In the genomic region with DNA sequence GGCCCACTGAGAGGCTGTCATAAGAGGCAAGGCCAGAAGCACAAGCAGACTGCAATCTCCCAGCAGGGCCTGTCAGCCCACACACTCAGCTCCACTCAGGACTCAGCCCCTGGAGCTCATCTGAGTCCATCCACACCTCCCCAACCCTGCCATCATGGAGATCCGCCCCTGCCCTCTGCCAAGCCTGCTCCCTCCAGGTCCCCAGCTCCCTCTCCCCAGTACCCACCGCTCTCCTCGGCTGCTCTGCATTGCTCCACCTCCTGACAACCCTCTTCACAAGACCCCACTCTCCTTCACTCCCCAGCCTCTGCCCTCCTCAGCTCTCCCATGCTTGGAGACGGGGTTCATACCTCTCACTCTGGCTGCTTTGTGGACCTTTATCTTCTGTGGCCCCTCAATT, we compare ENCODE assay signal across 25 cellular contexts. TPM values are rescaled to one million over a fixed set of nuclear protein-coding genes. Genes with fewer than 3 reads are reported as not detected.
DNase-seq lines count a peak whose midpoint lies in the region; ATAC-seq lines count a peak whose summit lies in the region.
"Had no signal": no experiment of that assay in that cellular context is flagged by ENCODE, and none has a peak within 500 bp of the region (broad histone marks: within the 10 kb centered on the region; RNA-seq: fewer than 3 reads in every experiment).

No MANE protein-coding gene starts in this region.

- 98 to 100% methylated on average over 4 of the region's 4 CpGs for WGBS in aorta, 2 donors

- no peaks in the 10 kb centered on the region for H3K27me3 ChIP-seq in aorta (ENCODE audit: control insufficient read depth in 1 of 2, insufficient read depth in 2 of 2, low read length in 1 of 2)
- H3K27me3 ChIP-seq: SJSA1 had no signal

- H3K4me1 Mint-ChIP-seq in T-helper 17 cell, result peaks cover 14% of the 10 kb centered on the region
- H3K4me1 Mint-ChIP-seq in dendritic cell treated with granulocyte-macrophage colony-stimulating factor and Interleukin-4, amounts not matched to agents 40 ng/mL and 50 ng/mL, for 4 days (ENCODE audit: low read depth), result peaks cover 5% of the 10 kb centered on the region

- no peaks in the 10 kb centered on the region for H3K36me3 ChIP-seq in aorta (ENCODE audit: control insufficient read depth in 1 of 2, insufficient read depth in 2 of 2, low read length in 1 of 2)

- no peak overlapping the region for H3K27ac ChIP-seq in aorta (ENCODE audit: low read depth in 1 of 2, low read length in 2 of 2)
- H3K27ac ChIP-seq: A549, SJSA1 had no signal

- H3K27me3 Mint-ChIP-seq in T-helper 17 cell, result no peaks in the 10 kb centered on the region
- no peaks in the 10 kb centered on the region for H3K27me3 Mint-ChIP-seq in dendritic cell treated with granulocyte-macrophage colony-stimulating factor and Interleukin-4, amounts not matched to agents 40 ng/mL and 50 ng/mL, for 4 days

- H3K9me3 Mint-ChIP-seq in dendritic cell treated with granulocyte-macrophage colony-stimulating factor and Interleukin-4, amounts not matched to agents 40 ng/mL and 50 ng/mL, for 4 days, result no peaks in the 10 kb centered on the region
- H3K9me3 Mint-ChIP-seq: CD8-positive, alpha-beta T cell; GM23338; HFFc6 had no signal

- H3K36me3 Mint-ChIP-seq in T-helper 17 cell (ENCODE audit: low read depth), result no peaks in the 10 kb centered on the region
- H3K36me3 Mint-ChIP-seq in dendritic cell treated with granulocyte-macrophage colony-stimulating factor and Interleukin-4, amounts not matched to agents 40 ng/mL and 50 ng/mL, for 4 days (ENCODE audit: low read depth), result peaks cover 18% of the 10 kb centered on the region
- H3K36me3 Mint-ChIP-seq: CD8-positive, alpha-beta T cell had no signal

- no peaks in the 10 kb centered on the region for H3K4me1 ChIP-seq in aorta (ENCODE audit: control insufficient read depth in 1 of 2, insufficient read depth in 2 of 2, low read length in 2 of 2)
- H3K4me1 ChIP-seq: A549, Caco-2, HAP-1 had no signal

- intact Hi-C loops in left ventricle myocardium superior (cut with micrococcal nuclease) (no loop called here), Right ventricle myocardium inferior (cut with DNase I) (loop anchor here (5.0 kb wide), 1 partner anchor 201 kb away; a partner anchor contains a TSS), aorta (cut with DNase I) (loop anchor here (1.0 to 5.0 kb wide), 2 partner anchors 86 to 141 kb away; a partner anchor contains a TSS)
- intact Hi-C loops in dendritic cell treated with granulocyte-macrophage colony-stimulating factor and Interleukin-4, amounts not matched to agents 40 ng/mL and 50 ng/mL, for 4 days (cut with micrococcal nuclease), result no loop called here

- H3K4me3 Mint-ChIP-seq in T-helper 17 cell, result no peak overlapping the region
- no peak overlapping the region for H3K4me3 Mint-ChIP-seq in dendritic cell treated with granulocyte-macrophage colony-stimulating factor and Interleukin-4, amounts not matched to agents 40 ng/mL and 50 ng/mL, for 4 days
- H3K4me3 Mint-ChIP-seq: CD8-positive, alpha-beta T cell; GM23338; HFFc6 had no signal

- peak; percentile 13 for DNase-seq in left ventricle myocardium superior
- DNase-seq in Right ventricle myocardium inferior (ENCODE audit: missing footprints), result no peak
- no peak for DNase-seq in T-helper 17 cell
- DNase-seq in aorta, result peak; percentile 41 to 65
- DNase-seq in germinal center (ENCODE audit: low spot score), result no peak
- DNase-seq: AML-193; C1 segment of cervical spinal cord; Caco-2; CD8-positive, alpha-beta T cell; HFFc6; Karpas-422; NCI-H1092 treated with DMSO at 0.1 percent for 48 hours; NCI-H1436 treated with DMSO at 0.1 percent for 48 hours; NCI-H187 treated with DMSO at 0.1 percent for 48 hours; NCI-H446; NCI-H524 treated with DMSO at 0.1 percent for 48 hours; NCI-H774; PC-3; Right ventricle myocardium superior had no signal

- H3K4me3 ChIP-seq in aorta (ENCODE audit: low read length in 2 of 2), result no peak overlapping the region
- H3K4me3 ChIP-seq: A549, GM23338, HAP-1, SJSA1 had no signal

- ATAC-seq in left ventricle myocardium superior, result no peak
- no peak for ATAC-seq in Right ventricle myocardium inferior
- no peak for ATAC-seq in T-helper 17 cell
- ATAC-seq in aorta (ENCODE audit: low FRiP score), result no peak
- ATAC-seq in GM19467 (IDR thresholded peaks at IDR 0.05; ENCODE audit: unreplicated experiment), result no peak
- ATAC-seq: PC-3 had no signal

- H3K9me3 ChIP-seq in T-helper 17 cell (ENCODE audit: control insufficient read depth, low read length, poor library complexity, severe bottlenecking) (no peaks in the 10 kb centered on the region), aorta (ENCODE audit: control insufficient read depth, low read length) (no peaks in the 10 kb centered on the region)
- H3K9me3 ChIP-seq: A549, Caco-2, HAP-1, SJSA1 had no signal

- H3K27ac Mint-ChIP-seq in T-helper 17 cell, result peak overlapping the region; percentile 60
- peak overlapping the region; percentile 31 for H3K27ac Mint-ChIP-seq in dendritic cell treated with granulocyte-macrophage colony-stimulating factor and Interleukin-4, amounts not matched to agents 40 ng/mL and 50 ng/mL, for 4 days
- H3K27ac Mint-ChIP-seq: CD8-positive, alpha-beta T cell; GM23338; HFFc6 had no signal

RNA-seq across cellular contexts. Expression of a gene that starts 11.1 kb away (rescaled TPM):
- 1.5 TPM for total RNA-seq in left ventricle myocardium superior
- total RNA-seq in Right ventricle myocardium inferior, result 1.7 TPM
- 1 to 10 TPM in 1 of 2 donors, under 1 TPM in 1; 0.47 to 1.4 TPM for total RNA-seq in T-helper 17 cell
- total RNA-seq in aorta, result 1 to 10 TPM in 1 of 2 donors, under 1 TPM in 1; 0.91 to 2.1 TPM
- polyA plus RNA-seq in aorta, result 1 to 10 TPM in 1 of 2 donors, under 1 TPM in 1; 0.38 to 1.6 TPM

RNA-seq across cellular contexts. Expression of a gene that starts 54.8 kb away (rescaled TPM):
- total RNA-seq in left ventricle myocardium superior (166 TPM), Right ventricle myocardium inferior (186 TPM), T-helper 17 cell (10 to 100 TPM; 14.4 to 15.6 TPM), aorta (10 to 100 TPM; 30.2 to 34.5 TPM)
- 10 to 100 TPM; 14.4 to 16.5 TPM for polyA plus RNA-seq in aorta

Comparison
In these comparisons a context has a peak if more than half of its experiments do, and no peak if none do; other contexts are left out.
1. DNase-seq: peak in left ventricle myocardium superior (single experiment) and aorta (2 of 2); none in Right ventricle myocardium inferior (single experiment), T-helper 17 cell (0 of 3) and germinal center (single experiment).
2. intact Hi-C loops: an anchor here in Right ventricle myocardium inferior (5.0 kb wide) and aorta (1.0 to 5.0 kb wide); none called in left ventricle myocardium superior and dendritic cell treated with granulocyte-macrophage colony-stimulating factor and Interleukin-4, amounts not matched to agents 40 ng/mL and 50 ng/mL, for 4 days.